ENCODE assay signal across 9 cellular contexts in the genomic region with DNA sequence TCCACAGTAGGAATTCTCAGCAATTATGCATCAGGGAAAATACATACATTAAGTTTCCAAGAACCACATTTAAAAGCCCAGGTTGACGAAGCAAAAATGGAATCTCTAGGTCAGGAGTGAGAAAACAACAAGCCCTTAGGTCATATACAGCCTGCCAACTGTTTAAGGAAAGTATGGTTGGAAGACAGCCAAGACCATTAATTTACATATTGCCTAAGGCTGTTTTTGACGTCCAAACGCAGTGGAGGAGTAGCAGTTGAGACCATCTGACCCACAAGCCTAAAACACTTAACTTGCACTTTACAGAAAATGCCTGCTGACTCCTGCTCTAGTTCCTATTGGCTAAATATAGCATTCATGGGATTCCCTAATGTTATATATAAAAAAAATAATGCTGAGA.
DNase-seq lines count a peak whose midpoint lies in the region; ATAC-seq and TF ChIP-seq lines count a peak whose summit lies in the region.
"Had no signal": no experiment of that assay in that cellular context is flagged by ENCODE, and none has a peak within 500 bp of the region (broad histone marks: within the 10 kb centered on the region; RNA-seq: fewer than 3 reads in every experiment).

No MANE protein-coding gene starts in this region.

- no peak overlapping the region for H3K4me3 Mint-ChIP-seq in chondrocyte (ENCODE audit: unreplicated experiment)
- H3K4me3 Mint-ChIP-seq in activated CD4-positive, alpha-beta T cell treated with anti-CD3 and anti-CD28 coated beads for 36 hours, result no peak overlapping the region
- no peak overlapping the region for H3K4me3 Mint-ChIP-seq in CD4-positive, alpha-beta T cell
- H3K4me3 Mint-ChIP-seq: activated B cell treated with CpG ODN at 0.5 μM for 24 hours had no signal

- H3K27me3 Mint-ChIP-seq in chondrocyte (ENCODE audit: low read depth), result no peaks in the 10 kb centered on the region
- H3K27me3 Mint-ChIP-seq in activated CD4-positive, alpha-beta T cell treated with anti-CD3 and anti-CD28 coated beads for 36 hours, result peaks cover 8% of the 10 kb centered on the region
- peaks cover 15% of the 10 kb centered on the region for H3K27me3 Mint-ChIP-seq in CD4-positive, alpha-beta T cell

- CTCF ChIA-PET in AG04450 (lab: Charles Lee) (interaction anchor here (1.1 kb wide), 1 partner anchor 607 kb away, joined by 5 read pairs; no protein-coding TSS in a partner anchor), HEK293T (lab: Yijun Ruan, JAX) (no interaction called here)
- CTCF ChIA-PET in activated CD4-positive, alpha-beta T cell treated with anti-CD3 and anti-CD28 coated beads for 36 hours (lab: Charles Lee), result no interaction called here
- CTCF ChIA-PET in CD4-positive, alpha-beta T cell (lab: Charles Lee), result no interaction called here

- no peaks in the 10 kb centered on the region for H3K27me3 ChIP-seq in AG04450 (ENCODE audit: control insufficient read depth, insufficient read depth, low read length)
- no peaks in the 10 kb centered on the region for H3K27me3 ChIP-seq in suprapubic skin
- no peaks in the 10 kb centered on the region for H3K27me3 ChIP-seq in CD4-positive, alpha-beta T cell (ENCODE audit: control insufficient read depth, insufficient read depth, low read length)

- H3K27ac ChIP-seq in AG04450 (ENCODE audit: low read depth, low read length) (no peak overlapping the region), suprapubic skin (no peak overlapping the region)
- H3K27ac ChIP-seq in CD4-positive, alpha-beta T cell (ENCODE audit: low read depth, low read length), result no peak overlapping the region

- H3K4me1 ChIP-seq in suprapubic skin, result no peaks in the 10 kb centered on the region

- intact Hi-C loops in activated CD4-positive, alpha-beta T cell treated with anti-CD3 and anti-CD28 coated beads for 36 hours (cut with DNase I, micrococcal nuclease), result no loop called here
- intact Hi-C loops in CD4-positive, alpha-beta T cell (cut with DNase I, micrococcal nuclease), result loop anchor here in 1 of 2 experiments (10.0 kb wide), 1 partner anchor 607 kb away; no protein-coding TSS in a partner anchor

- TF ChIP-seq CTCF in AG04450 (IDR thresholded peaks at IDR 0.05; ENCODE audit: low read depth, low read length) (no peak), chondrocyte (IDR thresholded peaks at IDR 0.05) (no peak), suprapubic skin (IDR thresholded peaks at IDR 0.05) (no peak)
- no peak for TF ChIP-seq CTCF in CD4-positive, alpha-beta T cell (IDR thresholded peaks at IDR 0.05)

- H3K9me3 ChIP-seq in AG04450 (ENCODE audit: control insufficient read depth, insufficient read depth, low read length), result no peaks in the 10 kb centered on the region
- no peaks in the 10 kb centered on the region for H3K9me3 ChIP-seq in suprapubic skin
- no peaks in the 10 kb centered on the region for H3K9me3 ChIP-seq in CD4-positive, alpha-beta T cell (ENCODE audit: control insufficient read depth, low read length)

- peak; percentile 32 for DNase-seq in AG04450 (ENCODE audit: low read depth, low spot score)
- DNase-seq in HEK293T (ENCODE audit: extremely low spot score), result peak; percentile 3
- DNase-seq in NCI-H187 treated with DMSO at 0.1 percent for 48 hours (lab: John Stamatoyannopoulos, UW), result peak; percentile 67
- DNase-seq in chondrocyte (ENCODE audit: low spot score), result no peak
- no peak for DNase-seq in activated naive CD4-positive, alpha-beta T cell treated with anti-CD3 and anti-CD28 coated beads, Interleukin-2, amount 50 U/mL, for 16 hours
- DNase-seq in suprapubic skin (ENCODE audit: low spot score in 2 of 2), result no peak
- DNase-seq in activated CD4-positive, alpha-beta T cell treated with anti-CD3 and anti-CD28 coated beads for 36 hours, result no peak
- DNase-seq in CD4-positive, alpha-beta T cell, result no peak
- DNase-seq: activated B cell treated with CpG ODN at 0.5 μM for 24 hours had no signal

- H3K27ac Mint-ChIP-seq in chondrocyte (ENCODE audit: unreplicated experiment), result peak overlapping the region; percentile 29
- no peak overlapping the region for H3K27ac Mint-ChIP-seq in activated CD4-positive, alpha-beta T cell treated with anti-CD3 and anti-CD28 coated beads for 36 hours
- no peak overlapping the region for H3K27ac Mint-ChIP-seq in CD4-positive, alpha-beta T cell
- H3K27ac Mint-ChIP-seq: activated B cell treated with CpG ODN at 0.5 μM for 24 hours had no signal

- no peaks in the 10 kb centered on the region for H3K36me3 Mint-ChIP-seq in chondrocyte (ENCODE audit: low read depth)
- no peaks in the 10 kb centered on the region for H3K36me3 Mint-ChIP-seq in activated CD4-positive, alpha-beta T cell treated with anti-CD3 and anti-CD28 coated beads for 36 hours (ENCODE audit: low read depth)
- H3K36me3 Mint-ChIP-seq in CD4-positive, alpha-beta T cell (ENCODE audit: low read depth), result no peaks in the 10 kb centered on the region

- POLR2A ChIA-PET in AG04450 (lab: Yijun Ruan, JAX) (no interaction called here), HEK293T (lab: Yijun Ruan, JAX) (no interaction called here)
- POLR2A ChIA-PET in activated CD4-positive, alpha-beta T cell treated with anti-CD3 and anti-CD28 coated beads for 36 hours (lab: Charles Lee), result no interaction called here
- POLR2A ChIA-PET in CD4-positive, alpha-beta T cell (lab: Charles Lee), result no interaction called here

- TF ChIP-seq EP300 in suprapubic skin (IDR thresholded peaks at IDR 0.05), result no peak

- H3K4me3 ChIP-seq in AG04450 (ENCODE audit: low read depth, low read length) (no peak overlapping the region), suprapubic skin (no peak overlapping the region)

- peaks cover 45% of the 10 kb centered on the region for H3K4me1 Mint-ChIP-seq in chondrocyte (ENCODE audit: low read depth)
- H3K4me1 Mint-ChIP-seq in activated CD4-positive, alpha-beta T cell treated with anti-CD3 and anti-CD28 coated beads for 36 hours, result no peaks in the 10 kb centered on the region
- H3K4me1 Mint-ChIP-seq in CD4-positive, alpha-beta T cell (ENCODE audit: low read depth), result no peaks in the 10 kb centered on the region
- H3K4me1 Mint-ChIP-seq: activated B cell treated with CpG ODN at 0.5 μM for 24 hours had no signal

- no peaks in the 10 kb centered on the region for H3K9me3 Mint-ChIP-seq in chondrocyte (ENCODE audit: low read depth)
- H3K9me3 Mint-ChIP-seq in activated CD4-positive, alpha-beta T cell treated with anti-CD3 and anti-CD28 coated beads for 36 hours (ENCODE audit: low read depth), result no peaks in the 10 kb centered on the region
- no peaks in the 10 kb centered on the region for H3K9me3 Mint-ChIP-seq in CD4-positive, alpha-beta T cell
- H3K9me3 Mint-ChIP-seq: activated B cell treated with CpG ODN at 0.5 μM for 24 hours had no signal

- no peak for ATAC-seq in activated CD4-positive, alpha-beta T cell treated with anti-CD3 and anti-CD28 coated beads for 36 hours
- ATAC-seq in CD4-positive, alpha-beta T cell (ENCODE audit: poor library complexity), result no peak

- TF ChIP-seq POLR2A in suprapubic skin (IDR thresholded peaks at IDR 0.05), result no peak

- WGBS in suprapubic skin, result 6% methylated on average over 3 of the region's 3 CpGs

- H3K36me3 ChIP-seq in suprapubic skin, result no peaks in the 10 kb centered on the region

TF ChIP-seq in HEK293T, 16 proteins besides CTCF, POLR2A, EP300 and RAD21:
- no peak for TF ChIP-seq FOXA1 (IDR thresholded peaks at IDR 0.05)
- no peak for TF ChIP-seq ARNT (IDR thresholded peaks at IDR 0.05)

Comparison
In these comparisons a context has a peak if more than half of its experiments do, and no peak if none do; other contexts are left out.
1. DNase-seq: peak in AG04450 (single experiment), HEK293T (single experiment) and NCI-H187 treated with DMSO at 0.1 percent for 48 hours (single experiment); none in chondrocyte (single experiment), activated naive CD4-positive, alpha-beta T cell treated with anti-CD3 and anti-CD28 coated beads, Interleukin-2, amount 50 U/mL, for 16 hours (single experiment), suprapubic skin (0 of 2), activated CD4-positive, alpha-beta T cell treated with anti-CD3 and anti-CD28 coated beads for 36 hours (single experiment) and CD4-positive, alpha-beta T cell (0 of 10).